In genomic region chr9:132124800-132125199, GRCh38 we compare ENCODE assay signal across 37 cellular contexts. TPM values are rescaled to one million over a fixed set of nuclear protein-coding genes. Genes with fewer than 3 reads are reported as not detected.
DNase-seq lines count a peak whose midpoint lies in the region; ATAC-seq, FAIRE-seq and TF ChIP-seq lines count a peak whose summit lies in the region.
"Had no signal": no experiment of that assay in that cellular context is flagged by ENCODE, and none has a peak within 500 bp of the region (broad histone marks: within the 10 kb centered on the region; RNA-seq: fewer than 3 reads in every experiment).

No MANE protein-coding gene starts in this region.

- H3K9me3 Mint-ChIP-seq in GM23338 (no peaks in the 10 kb centered on the region), H9 (peaks cover 4% of the 10 kb centered on the region in 2 experiments; a peak in 3 of 5 replicates), WTC11 (peaks cover 3% of the 10 kb centered on the region; the same call in 1 of the 2 replicates), mesothelial cell of epicardium (no peaks in the 10 kb centered on the region)
- H3K9me3 Mint-ChIP-seq: CD4-positive, alpha-beta T cell; CD8-positive, alpha-beta T cell had no signal

- in situ Hi-C loops in G401 (cut with HindIII; ENCODE audit: low sequenced_read_pairs), result no loop called here

- H3K4me3 ChIP-seq in GM23338 (0 out of 2 replicates have a peak overlapping the region, but pooled peaks have one; percentile 29), H1 (ENCODE audit: extremely low read depth in 1 of 4, insufficient read depth in 2 of 4, low read depth in 3 of 4, low read length in 4 of 4) (peak overlapping the region in 1 of 4 experiments; percentile 44; a peak in 2 of 8 replicates)
- H3K4me3 ChIP-seq: A549; BLaER1; BLaER1 treated with 17β-estradiol and CSF1 and Interleukin-3, amounts not matched to agents 10 nM and 100 nM had no signal

- no peak for TF ChIP-seq CTCF in GM23338 (conservative IDR thresholded peaks at IDR 0.05; ENCODE audit: low read depth in 2 of 2)
- TF ChIP-seq CTCF in H9 (conservative IDR thresholded peaks at IDR 0.05), result no peak
- no peak for TF ChIP-seq CTCF in WTC11 (IDR thresholded peaks at IDR 0.05)
- no peak for TF ChIP-seq CTCF in H1 (IDR thresholded peaks at IDR 0.05; ENCODE audit: control extremely low read depth in 1 of 3, insufficient read depth in 1 of 3, low read depth in 1 of 3, low read length in 3 of 3)
- TF ChIP-seq CTCF in mesothelial cell of epicardium (IDR thresholded peaks at IDR 0.05; ENCODE audit: unreplicated experiment), result no peak

- H3K4me2 ChIP-seq in GM23338 (peak overlapping the region; percentile 70; the same call in 1 of the 2 replicates), H9 (ENCODE audit: insufficient read depth, insufficient read length, low read length) (peak overlapping the region; percentile 34), H1 (ENCODE audit: insufficient read depth in 1 of 2, low read depth in 2 of 2, low read length in 2 of 2) (peak overlapping the region; percentile 28 to 61)
- H3K4me2 ChIP-seq: A549, BLaER1 had no signal

- H3K23ac ChIP-seq in H9 (ENCODE audit: insufficient read length, low read depth, low read length) (no peak overlapping the region), H1 (ENCODE audit: insufficient read length) (no peak overlapping the region)

- H3K4me1 ChIP-seq in GM23338 (ENCODE audit: insufficient read depth) (peaks cover 43% of the 10 kb centered on the region), H9 (ENCODE audit: insufficient read depth, low read length) (peaks cover 21% of the 10 kb centered on the region), H1 (replicated peaks in 1 of 4; ENCODE audit: control insufficient read depth in 3 of 4, insufficient read depth in 4 of 4, low read length in 3 of 4) (peaks cover 20 to 28% (median 24%) of the 10 kb centered on the region in 4 experiments)
- H3K4me1 ChIP-seq: A549, BE2C, Caco-2 had no signal

- FAIRE-seq in H1 (lab: Jason Lieb, UNC), result no peak
- FAIRE-seq: A204.1, A549, D721Med had no signal

- no peak overlapping the region for H3T11ph ChIP-seq in H9 (ENCODE audit: low read length)

- no peak for TF ChIP-seq RAD21 in H1 (IDR thresholded peaks at IDR 0.05 in 1 of 2, conservative IDR thresholded peaks at IDR 0.05 in 1 of 2; ENCODE audit: low read depth in 2 of 2, low read length in 2 of 2)

- H3K79me1 ChIP-seq in H9 (ENCODE audit: insufficient read depth, low read depth, low read length, poor library complexity, severe bottlenecking), result no peaks in the 10 kb centered on the region
- H3K79me1 ChIP-seq in H1 (ENCODE audit: low read depth, low read length), result no peaks in the 10 kb centered on the region

- H3K27ac ChIP-seq in GM23338 (ENCODE audit: low read depth), result no peak overlapping the region
- H3K27ac ChIP-seq in H9 (ENCODE audit: insufficient read length, low read depth, low read length), result no peak overlapping the region
- H3K27ac ChIP-seq in H1 (ENCODE audit: low read depth, low read length), result no peak overlapping the region
- H3K27ac ChIP-seq: 22Rv1; A549; BLaER1; BLaER1 treated with 17β-estradiol and CSF1 and Interleukin-3, amounts not matched to agents 10 nM and 100 nM; C4-2B had no signal

- H4K91ac ChIP-seq in H9 (ENCODE audit: insufficient read length, low read depth, low read length) (no peak overlapping the region), H1 (replicated peaks; ENCODE audit: insufficient read length, low read length) (peak overlapping the region; percentile 63)

- DNase-seq in GM23338 (ENCODE audit: low spot score), result no peak
- DNase-seq in H9, result no peak
- DNase-seq in WTC11 (ENCODE audit: low spot score), result no peak
- no peak for DNase-seq in H1 (ENCODE audit: low read depth in 1 of 2, low spot score in 2 of 2)
- no peak for DNase-seq in COLO668 (lab: John Stamatoyannopoulos, UW; ENCODE audit: unreplicated experiment)
- no peak for DNase-seq in mesothelial cell of epicardium (ENCODE audit: low spot score in 2 of 2, unreplicated experiment in 2 of 2)
- DNase-seq in G401 (ENCODE audit: low spot score), result no peak
- DNase-seq in HuH-7.5 (ENCODE audit: low spot score), result no peak
- DNase-seq: 8988T; ACHN; AML-193; BE2C; C1 segment of cervical spinal cord; Caco-2; Calu3; CD4-positive, alpha-beta memory T cell; CD4-positive, alpha-beta T cell; CD4-positive, CD25-positive, alpha-beta regulatory T cell; CD8-positive, alpha-beta memory T cell; CD8-positive, alpha-beta T cell; COR-L47; DMS 273 treated with DMSO at 0.1 percent for 48 hours; DMS153; DMS53; DMS79; DMS79 treated with DMSO at 0.1 percent for 48 hours; DND-41; EL had no signal

- H3K4me1 Mint-ChIP-seq in GM23338 (peaks cover 64% of the 10 kb centered on the region), H9 (peaks cover 60 to 69% of the 10 kb centered on the region in 2 experiments), WTC11 (peaks cover 70% of the 10 kb centered on the region), mesothelial cell of epicardium (peaks cover 6% of the 10 kb centered on the region)

- CTCF ChIA-PET in WTC11 (lab: Charles Lee), result interaction anchor here (1.1 to 2.1 kb wide), 4 partner anchors 39 to 116 kb away, joined by 4 to 9 read pairs (median 6); no protein-coding TSS in a partner anchor
- CTCF ChIA-PET in H1 (lab: Charles Lee; ENCODE audit: partially characterized antibody), result interaction anchor here (1.1 to 2.4 kb wide), 5 partner anchors 10 to 44 kb away, joined by 3 to 11 read pairs (median 4); no protein-coding TSS in a partner anchor

- H4K20me1 ChIP-seq in GM23338 (replicated peaks; ENCODE audit: insufficient read depth), result no peaks in the 10 kb centered on the region
- no peaks in the 10 kb centered on the region for H4K20me1 ChIP-seq in H9 (ENCODE audit: control insufficient read depth, insufficient read depth, insufficient read length)
- H4K20me1 ChIP-seq in H1 (replicated peaks in 1 of 2; ENCODE audit: control insufficient read depth in 1 of 2, insufficient read depth in 2 of 2, low read length in 2 of 2), result no peaks in the 10 kb centered on the region
- H4K20me1 ChIP-seq: BLaER1; BLaER1 treated with 17β-estradiol and CSF1 and Interleukin-3, amounts not matched to agents 10 nM and 100 nM had no signal

- ATAC-seq in GM23338 (peak; percentile 17), WTC11 (no peak)
- ATAC-seq: A549; CD8-positive, alpha-beta T cell had no signal

- H2BK12ac ChIP-seq in H9 (ENCODE audit: insufficient read length, low read depth, low read length) (no peak overlapping the region), H1 (ENCODE audit: low read depth, low read length) (peak overlapping the region; percentile 86; the same call in 1 of the 2 replicates)

- no peaks in the 10 kb centered on the region for H3K79me2 ChIP-seq in GM23338 (replicated peaks; ENCODE audit: insufficient read depth)
- no peaks in the 10 kb centered on the region for H3K79me2 ChIP-seq in H9 (ENCODE audit: insufficient read depth, low read length)
- no peaks in the 10 kb centered on the region for H3K79me2 ChIP-seq in H1 (ENCODE audit: control insufficient read depth in 1 of 2, insufficient read depth in 2 of 2, low read length in 2 of 2)

- no peak for TF ChIP-seq POLR2A in H1 (IDR thresholded peaks at IDR 0.05; ENCODE audit: control extremely low read depth in 1 of 2, low read depth in 2 of 2, low read length in 2 of 2)

- no peaks in the 10 kb centered on the region for H3K9me2 ChIP-seq in GM23338 (ENCODE audit: insufficient read depth)

- H3K9ac ChIP-seq in H9 (ENCODE audit: extremely low read depth, insufficient read length, low read length), result no peak overlapping the region
- H3K9ac ChIP-seq in H1 (replicated peaks in 1 of 4; ENCODE audit: extremely low read depth in 1 of 4, low read depth in 3 of 4, low read length in 3 of 4), result no peak overlapping the region
- H3K9ac ChIP-seq: BLaER1; BLaER1 treated with 17β-estradiol and CSF1 and Interleukin-3, amounts not matched to agents 10 nM and 100 nM had no signal

- no peak overlapping the region for H3K56ac ChIP-seq in H9 (ENCODE audit: insufficient read length, low read depth, low read length)
- no peak overlapping the region for H3K56ac ChIP-seq in H1 (replicated peaks; ENCODE audit: insufficient read length, low read depth, low read length)

- H3K27me3 Mint-ChIP-seq in GM23338 (ENCODE audit: insufficient read depth, low read depth, poor library complexity) (peaks cover 17% of the 10 kb centered on the region), H9 (ENCODE audit: low read depth) (peaks cover 10% of the 10 kb centered on the region), WTC11 (ENCODE audit: low read depth) (peaks cover 14% of the 10 kb centered on the region), mesothelial cell of epicardium (ENCODE audit: low read depth) (peaks cover 94% of the 10 kb centered on the region)

- H3K9me3 ChIP-seq in H9 (ENCODE audit: control insufficient read depth, low read depth, low read length) (no peaks in the 10 kb centered on the region), H1 (ENCODE audit: insufficient read depth in 2 of 2, low read depth in 1 of 2, low read length in 1 of 2) (no peaks in the 10 kb centered on the region)
- H3K9me3 ChIP-seq: A549; BE2C; BLaER1; BLaER1 treated with 17β-estradiol and CSF1 and Interleukin-3, amounts not matched to agents 10 nM and 100 nM; Caco-2 had no signal

- WGBS in H9 (ENCODE audit: extremely low coverage, insufficient read length, low lambda C conversion rate), result no CpG with 5 or more reads among the region's 6 CpGs
- WGBS in H1 (ENCODE audit: extremely low coverage in 1 of 2, insufficient coverage in 1 of 2, insufficient read length in 1 of 2, insufficient replicate concordance in 2 of 2, low coverage in 1 of 2, low lambda C conversion rate in 2 of 2, missing lambda C conversion rate in 1 of 2), 2 experiments, result 58% methylated on average over 6 of the region's 6 CpGs; no CpG with 5 or more reads in 1 of the 2 experiments

- H3K36me3 ChIP-seq in GM23338 (ENCODE audit: insufficient read depth), result no peaks in the 10 kb centered on the region
- H3K36me3 ChIP-seq in H1 (ENCODE audit: control insufficient read depth in 2 of 4, insufficient read depth in 4 of 4, low read length in 3 of 4), result no peaks in the 10 kb centered on the region
- H3K36me3 ChIP-seq: BE2C; BLaER1; BLaER1 treated with 17β-estradiol and CSF1 and Interleukin-3, amounts not matched to agents 10 nM and 100 nM had no signal

- H3F3A ChIP-seq in GM23338 (replicated peaks; ENCODE audit: low read depth), result no peaks in the 10 kb centered on the region

- H3K18ac ChIP-seq in H9 (ENCODE audit: insufficient read length, low read depth, low read length) (no peak overlapping the region), H1 (ENCODE audit: extremely low read depth, low read length) (peak overlapping the region; percentile 71; the same call in 1 of the 2 replicates)

- H2BK15ac ChIP-seq in H9 (ENCODE audit: low read depth, low read length), result no peak overlapping the region
- H2BK15ac ChIP-seq in H1 (ENCODE audit: low read length), result no peak overlapping the region; the same call in 1 of the 2 replicates

- H3K36me3 Mint-ChIP-seq in GM23338 (ENCODE audit: low read depth), result no peaks in the 10 kb centered on the region; the same call in 2 of the 3 replicates
- H3K36me3 Mint-ChIP-seq in H9 (ENCODE audit: insufficient read depth in 1 of 3, low read depth in 3 of 3), result no peaks in the 10 kb centered on the region
- H3K36me3 Mint-ChIP-seq in WTC11, result no peaks in the 10 kb centered on the region
- no peaks in the 10 kb centered on the region for H3K36me3 Mint-ChIP-seq in mesothelial cell of epicardium
- H3K36me3 Mint-ChIP-seq: CD14-positive monocyte; CD4-positive, alpha-beta memory T cell; CD4-positive, CD25-positive, alpha-beta regulatory T cell; CD8-positive, alpha-beta memory T cell; CD8-positive, alpha-beta T cell had no signal

- H3K4me3 Mint-ChIP-seq in GM23338, result no peak overlapping the region; the same call in 2 of the 3 replicates
- no peak overlapping the region; a peak in 1 of 5 replicates for H3K4me3 Mint-ChIP-seq in H9
- H3K4me3 Mint-ChIP-seq in WTC11, result no peak overlapping the region; the same call in 1 of the 2 replicates
- no peak overlapping the region for H3K4me3 Mint-ChIP-seq in mesothelial cell of epicardium
- H3K4me3 Mint-ChIP-seq: B cell; CD4-positive, alpha-beta T cell; CD4-positive, CD25-positive, alpha-beta regulatory T cell; CD8-positive, alpha-beta T cell had no signal

- H3K27ac Mint-ChIP-seq in GM23338 (no peak overlapping the region; the same call in 1 of the 2 replicates), H9 (no peak overlapping the region; a peak in 1 of 7 replicates), WTC11 (peak overlapping the region; percentile 24; the same call in 1 of the 2 replicates), mesothelial cell of epicardium (no peak overlapping the region)
- H3K27ac Mint-ChIP-seq: B cell; CD14-positive monocyte; CD4-positive, alpha-beta memory T cell; CD4-positive, alpha-beta T cell; CD8-positive, alpha-beta memory T cell; CD8-positive, alpha-beta T cell had no signal

- H3K27me3 ChIP-seq in GM23338 (ENCODE audit: insufficient read depth) (0 out of 2 replicates have a peak, but pooled peaks cover 7% of the 10 kb centered on the region), H9 (ENCODE audit: insufficient read depth, low read length) (no peaks in the 10 kb centered on the region), H1 (replicated peaks in 1 of 4; ENCODE audit: control insufficient read depth in 3 of 4, extremely low read depth in 1 of 4, insufficient read depth in 3 of 4, low read length in 3 of 4) (no peaks in the 10 kb centered on the region; a peak in 1 of 7 replicates)
- H3K27me3 ChIP-seq: BE2C had no signal

- POLR2A ChIA-PET in WTC11 (lab: Charles Lee), result no interaction called here
- POLR2A ChIA-PET in H1 (lab: Charles Lee; ENCODE audit: partially characterized antibody), result interaction anchor here (2.3 kb wide), 2 partner anchors 11 to 16 kb away, joined by 10 read pairs; no protein-coding TSS in a partner anchor

- no peak overlapping the region for H2AK5ac ChIP-seq in H9 (ENCODE audit: insufficient read length, low read length)
- H2AK5ac ChIP-seq in H1 (ENCODE audit: low read depth, low read length), result peak overlapping the region; percentile 29; the same call in 1 of the 2 replicates

- H2BK20ac ChIP-seq in H9 (ENCODE audit: low read depth, low read length, poor library complexity, severe bottlenecking) (no peak overlapping the region), H1 (ENCODE audit: low read length) (peak overlapping the region; percentile 80)

- no peak overlapping the region for H4K8ac ChIP-seq in H9 (replicated peaks; ENCODE audit: insufficient read length, low read depth, low read length)
- no peak overlapping the region for H4K8ac ChIP-seq in H1 (ENCODE audit: extremely low read depth, insufficient read depth, low read length)

- H4K5ac ChIP-seq in H9 (ENCODE audit: insufficient read length, low read depth, low read length) (no peak overlapping the region), H1 (ENCODE audit: insufficient read length, low read depth, low read length) (no peak overlapping the region)

- H3K4ac ChIP-seq in H9 (ENCODE audit: low read depth, low read length) (no peak overlapping the region), H1 (replicated peaks; ENCODE audit: insufficient read length, low read depth, low read length) (no peak overlapping the region)

- H2AFZ ChIP-seq in GM23338 (peak overlapping the region; percentile 18; the same call in 1 of the 2 replicates), H9 (ENCODE audit: low read length) (no peak overlapping the region), H1 (ENCODE audit: low read length) (peak overlapping the region; percentile 68; the same call in 1 of the 2 replicates)

- H2BK5ac ChIP-seq in H9 (ENCODE audit: insufficient read length, low read length), result no peak overlapping the region
- peak overlapping the region; percentile 53; the same call in 1 of the 2 replicates for H2BK5ac ChIP-seq in H1 (ENCODE audit: low read depth, low read length)

- no peak overlapping the region for H2BK120ac ChIP-seq in H9 (ENCODE audit: low read depth, low read length, poor library complexity, severe bottlenecking)
- H2BK120ac ChIP-seq in H1 (replicated peaks; ENCODE audit: low read depth, low read length), result peak overlapping the region; percentile 47

- H3K23me2 ChIP-seq in H9 (ENCODE audit: insufficient read length, low read depth, low read length, poor library complexity, severe bottlenecking) (no peaks in the 10 kb centered on the region), H1 (ENCODE audit: low read depth, low read length) (no peaks in the 10 kb centered on the region)

- TF ChIP-seq EP300 in H1 (IDR thresholded peaks at IDR 0.05; ENCODE audit: borderline replicate concordance in 1 of 2, low read depth in 2 of 2, low read length in 2 of 2), result no peak

- H3K14ac ChIP-seq in H9 (ENCODE audit: insufficient read depth, low read length), result no peak overlapping the region
- no peak overlapping the region for H3K14ac ChIP-seq in H1 (ENCODE audit: insufficient read length)

RNA-seq across cellular contexts. Expression of gene NTNG2, which starts 37.1 kb away (rescaled TPM):
- total RNA-seq in GM23338 (2014; rRNA removed; shearing (Covaris generic)), result 0.39 and 1.7 TPM in 2 replicates
- 0.42 and 0.99 TPM in 2 replicates for polyA plus RNA-seq in GM23338 (2016; fragmentation: Nextera tagmentation; extraction: Ambion mirVana)
- 0.52 and 0.66 TPM in 2 replicates for total RNA-seq in H9 (2021)
- 3.1 to 4.2 TPM (median 3.3 TPM) in 3 replicates for total RNA-seq in WTC11 (2021)
- total RNA-seq in H1 (2021; fragmentation: NEBNext Ultra II Directional; extraction: Animal tissue kit (Norgen Biotek cat#: 25700)), result 0.52 and 1.4 TPM in 2 replicates
- polyA plus RNA-seq in H1 (2011; rRNA removed), result 1.2 and 1.5 TPM in 2 replicates
- 2.6 TPM for polyA plus RNA-seq in H1 (2011; cell fraction: cytosol; rRNA removed)
- 2.6 TPM for polyA plus RNA-seq in H1 (2011; cell fraction: nucleus; rRNA removed)
- polyA plus RNA-seq in H1 (2012, experiment 1 of 2), result 0.29 to 2.3 TPM (median 1.3 TPM) in 4 replicates
- 0.37 TPM for polyA plus RNA-seq in H1 (2012, experiment 2 of 2)
- polyA plus RNA-seq in H1 (2013, experiment 1 of 2), result 0.30 TPM
- polyA plus RNA-seq in H1 (2013, experiment 2 of 2), result 0.61 TPM
- polyA minus RNA-seq in H1 (2011; rRNA and poly(A)+ RNA removed), result 0.57 and 0.80 TPM in 2 replicates
- polyA minus RNA-seq in H1 (2011; cell fraction: cytosol; rRNA and poly(A)+ RNA removed), result 1.7 TPM
- polyA minus RNA-seq in H1 (2011; cell fraction: nucleus; rRNA and poly(A)+ RNA removed), result 1.1 TPM
- total RNA-seq in mesothelial cell of epicardium, result 6.4 to 8.3 TPM (median 8.1 TPM) in 3 replicates
- total RNA-seq in G401 (2014; rRNA removed; shearing (Covaris generic)), result 0.14 and 0.37 TPM in 2 replicates
- total RNA-seq: Caco-2, Calu3 had no signal

RNA-seq across cellular contexts. Expression of gene MED27, which starts 45.1 kb away (rescaled TPM):
- total RNA-seq in GM23338 (2014; rRNA removed; shearing (Covaris generic)), result 18.4 and 35.0 TPM in 2 replicates
- polyA plus RNA-seq in GM23338 (2016; fragmentation: Nextera tagmentation; extraction: Ambion mirVana) (26.0 and 30.6 TPM in 2 replicates), H1 (2011; rRNA removed) (47.7 and 56.5 TPM in 2 replicates)
- total RNA-seq in H9 (2021) (33.5 and 34.8 TPM in 2 replicates), WTC11 (2021) (26.6 to 27.9 TPM (median 27.5 TPM) in 3 replicates), mesothelial cell of epicardium (26.8 to 29.0 TPM (median 28.7 TPM) in 3 replicates)
- 29.9 and 32.7 TPM in 2 replicates for total RNA-seq in H1 (2021; fragmentation: NEBNext Ultra II Directional; extraction: Animal tissue kit (Norgen Biotek cat#: 25700))
- polyA plus RNA-seq in H1 (2011; cell fraction: cytosol; rRNA removed), result 44.4 TPM
- polyA plus RNA-seq in H1 (2011; cell fraction: nucleus; rRNA removed), result 32.8 TPM
- polyA plus RNA-seq in H1 (2012, experiment 1 of 2), result 33.4 to 41.5 TPM (median 38.8 TPM) in 4 replicates
- polyA plus RNA-seq in H1 (2012, experiment 2 of 2), result 42.6 TPM
- polyA plus RNA-seq in H1 (2013, experiment 1 of 2), result 28.8 TPM
- 28.3 TPM for polyA plus RNA-seq in H1 (2013, experiment 2 of 2)
- 46.9 and 54.7 TPM in 2 replicates for polyA minus RNA-seq in H1 (2011; rRNA and poly(A)+ RNA removed)
- polyA minus RNA-seq in H1 (2011; cell fraction: cytosol; rRNA and poly(A)+ RNA removed), result 21.1 TPM
- 24.3 TPM for polyA minus RNA-seq in H1 (2011; cell fraction: nucleus; rRNA and poly(A)+ RNA removed)
- 27.8 and 46.7 TPM in 2 replicates for total RNA-seq in G401 (2014; rRNA removed; shearing (Covaris generic))
